ENCODE assay signal across 14 cellular contexts in genomic region chr16:27749547-27749875, GRCh38.
DNase-seq lines count a peak whose midpoint lies in the region; ATAC-seq and TF ChIP-seq lines count a peak whose summit lies in the region.
"Had no signal": no experiment of that assay in that cellular context is flagged by ENCODE, and none has a peak within 500 bp of the region (broad histone marks: within the 10 kb centered on the region; RNA-seq: fewer than 3 reads in every experiment).

No MANE protein-coding gene starts in this region.

- 93 to 98% methylated on average over 14 to 16 of the region's 16 CpGs for WGBS in tibial nerve, 2 donors

- peak overlapping the region; percentile 56 for H3K27ac Mint-ChIP-seq in HFFc6

- no peak for DNase-seq in HFFc6
- DNase-seq in caudate nucleus (lab: John Stamatoyannopoulos, UW), result no peak
- peak; percentile 39 for DNase-seq in lower lobe of right lung
- DNase-seq in tibial nerve (ENCODE audit: low spot score in 2 of 2), result no peak
- DNase-seq in SIG-M5 (lab: John Stamatoyannopoulos, UW), result no peak
- no peak for DNase-seq in NCI-H526 treated with DMSO at 0.1 percent for 48 hours (lab: John Stamatoyannopoulos, UW)
- DNase-seq in activated CD4-positive, alpha-beta T cell treated with anti-CD3 and anti-CD28 coated beads for 1 hour, result no peak
- DNase-seq: DND-41, NCI-H1048 had no signal

- no peak for TF ChIP-seq CTCF in HFFc6 (IDR thresholded peaks at IDR 0.05)
- TF ChIP-seq CTCF in lower lobe of right lung (IDR thresholded peaks at IDR 0.05), result no peak
- TF ChIP-seq CTCF in tibial nerve (IDR thresholded peaks at IDR 0.05), result no peak

- intact Hi-C loops in lower lobe of right lung (cut with DNase I), result no loop called here

- H3K27me3 ChIP-seq in lower lobe of right lung (ENCODE audit: low read depth), result no peaks in the 10 kb centered on the region
- H3K27me3 ChIP-seq in tibial nerve, result no peaks in the 10 kb centered on the region

- ATAC-seq in lower lobe of right lung, result no peak
- ATAC-seq: Right ventricle myocardium inferior had no signal

- H3K9me3 Mint-ChIP-seq in HFFc6, result peaks cover 6% of the 10 kb centered on the region
- H3K9me3 Mint-ChIP-seq: CD8-positive, alpha-beta T cell; GM23338 had no signal

- no peaks in the 10 kb centered on the region for H3K9me3 ChIP-seq in lower lobe of right lung
- H3K9me3 ChIP-seq in tibial nerve, result no peaks in the 10 kb centered on the region
- H3K9me3 ChIP-seq: HAP-1 had no signal

- H3K36me3 Mint-ChIP-seq in HFFc6 (ENCODE audit: low read depth), result peaks cover 12% of the 10 kb centered on the region

- no peaks in the 10 kb centered on the region for H3K4me1 ChIP-seq in lower lobe of right lung
- H3K4me1 ChIP-seq in tibial nerve, result peaks cover 0 to 18% (median 0%) of the 10 kb centered on the region in 4 donors
- H3K4me1 ChIP-seq: HAP-1 had no signal

- H3K27ac ChIP-seq in caudate nucleus (ENCODE audit: low read depth, low read length) (peak overlapping the region; percentile 71), lower lobe of right lung (no peak overlapping the region), tibial nerve (peak overlapping the region in 3 of 4 donors; percentile 1 to 42 (median 36))

- H3K4me3 ChIP-seq in lower lobe of right lung (no peak overlapping the region), tibial nerve (no peak overlapping the region)
- H3K4me3 ChIP-seq: GM12878, GM23338, HAP-1 had no signal

- no peak overlapping the region for H3K4me3 Mint-ChIP-seq in HFFc6
- H3K4me3 Mint-ChIP-seq: CD8-positive, alpha-beta T cell; GM23338 had no signal

- no peak for TF ChIP-seq EP300 in tibial nerve (IDR thresholded peaks at IDR 0.05)

- H3K27me3 Mint-ChIP-seq in HFFc6 (ENCODE audit: insufficient read depth), result peaks cover 3% of the 10 kb centered on the region

- no peak for TF ChIP-seq POLR2A in tibial nerve (IDR thresholded peaks at IDR 0.05)

- H3K36me3 ChIP-seq in lower lobe of right lung, result peaks cover 20% of the 10 kb centered on the region
- H3K36me3 ChIP-seq in tibial nerve, result peaks cover 0 to 24% (median 0%) of the 10 kb centered on the region in 3 donors
- H3K36me3 ChIP-seq: HAP-1 had no signal

- peaks cover 24% of the 10 kb centered on the region for H3K4me1 Mint-ChIP-seq in HFFc6 (ENCODE audit: low read depth)
